ENCODE assay signal across 8 cellular contexts in genomic region chr11:118611433-118611795, GRCh38. TPM values are rescaled to one million over a fixed set of nuclear protein-coding genes. Genes with fewer than 3 reads are reported as not detected.
DNase-seq lines count a peak whose midpoint lies in the region; ATAC-seq and TF ChIP-seq lines count a peak whose summit lies in the region.
"Not testable (repeated sequence)": the region's sequence is repeated elsewhere in the genome, so short reads cannot be mapped to it uniquely, and the experiment has no call there.

No MANE protein-coding gene starts in this region.

- not testable (repeated sequence) for H3K27ac ChIP-seq in HUES6 (ENCODE audit: low read depth, low read length)
- peak overlapping the region; percentile 98 for H3K27ac ChIP-seq in coronary artery
- H3K27ac ChIP-seq in left ventricle myocardium inferior (replicated peaks), result peak overlapping the region; percentile 93
- peak overlapping the region in 5 of 8 donors; percentile 54 to 87 (median 85) for H3K27ac ChIP-seq in spleen
- peak overlapping the region; percentile 98 to 99 for H3K27ac ChIP-seq in uterus

- CTCF ChIA-PET in activated B cell treated with CpG ODN at 0.5 μM for 24 hours (lab: Charles Lee), result interaction anchor here (1.0 to 3.0 kb wide), 2 partner anchors 12 to 17 kb away, joined by 3 to 12 read pairs; no protein-coding TSS in a partner anchor

- intact Hi-C loops in activated B cell treated with CpG ODN at 0.5 μM for 24 hours (cut with micrococcal nuclease), result loop anchor here (1.0 kb wide), 2 partner anchors 16 to 466 kb away; no protein-coding TSS in a partner anchor
- intact Hi-C loops in left ventricle myocardium inferior (cut with micrococcal nuclease); spleen (cut with DNase I; ENCODE audit: low total_unique reads); uterus (cut with DNase I; ENCODE audit: low total_unique reads): not testable (repeated sequence)

- peaks cover 50% of the 10 kb centered on the region for H3K4me1 ChIP-seq in HUES6 (ENCODE audit: control insufficient read depth, insufficient read depth, low read length)
- peaks cover 92% of the 10 kb centered on the region for H3K4me1 ChIP-seq in left ventricle myocardium inferior
- peaks cover 7 to 77% (median 57%) of the 10 kb centered on the region in 6 donors for H3K4me1 ChIP-seq in spleen
- H3K4me1 ChIP-seq in uterus, result peaks cover 0 to 12% of the 10 kb centered on the region in 2 donors

- ATAC-seq in activated B cell treated with CpG ODN at 0.5 μM for 24 hours (ENCODE audit: low read depth); naive thymus-derived CD8-positive, alpha-beta T cell: not testable (repeated sequence)

- WGBS in spleen, 5 donors, result 69 to 78% (median 77%) methylated on average over 19 of the region's 19 CpGs

- not testable (repeated sequence) for TF ChIP-seq CTCF in activated B cell treated with CpG ODN at 0.5 μM for 24 hours (IDR thresholded peaks at IDR 0.05); coronary artery (IDR thresholded peaks at IDR 0.05); left ventricle myocardium inferior (IDR thresholded peaks at IDR 0.05; ENCODE audit: borderline replicate concordance); spleen (IDR thresholded peaks at IDR 0.05 in 8 of 11, conservative IDR thresholded peaks at IDR 0.05 in 3 of 11); uterus (IDR thresholded peaks at IDR 0.05)

- POLR2A ChIA-PET in activated B cell treated with CpG ODN at 0.5 μM for 24 hours (lab: Charles Lee), result not testable (repeated sequence)
- POLR2A ChIA-PET in naive thymus-derived CD8-positive, alpha-beta T cell (lab: Charles Lee), result interaction anchor here (0.7 kb wide), 1 partner anchor 176 kb away, joined by 3 read pairs; no protein-coding TSS in a partner anchor

- peaks cover 35% of the 10 kb centered on the region for H3K27me3 Mint-ChIP-seq in activated B cell treated with CpG ODN at 0.5 μM for 24 hours
- H3K27me3 Mint-ChIP-seq in activated naive CD8-positive, alpha-beta T cell treated with anti-CD3 and anti-CD28 coated beads for 36 hours, result peaks cover 12% of the 10 kb centered on the region
- H3K27me3 Mint-ChIP-seq in naive thymus-derived CD8-positive, alpha-beta T cell, result peaks cover 0 to 16% (median 3%) of the 10 kb centered on the region in 5 donors

- not testable (repeated sequence) for H3K9me3 ChIP-seq in HUES6 (ENCODE audit: control insufficient read depth, insufficient read depth, low read depth, low read length); left ventricle myocardium inferior (replicated peaks); spleen; uterus

- not testable (repeated sequence) for DNase-seq in activated B cell treated with CpG ODN at 0.5 μM for 24 hours; activated naive CD8-positive, alpha-beta T cell treated with anti-CD3 and anti-CD28 coated beads for 36 hours; coronary artery (ENCODE audit: low spot score); left ventricle myocardium inferior; naive thymus-derived CD8-positive, alpha-beta T cell; uterus
- DNase-seq in spleen, result peak; percentile 34

- peaks cover 26% of the 10 kb centered on the region for H3K4me1 Mint-ChIP-seq in activated B cell treated with CpG ODN at 0.5 μM for 24 hours
- H3K4me1 Mint-ChIP-seq in activated naive CD8-positive, alpha-beta T cell treated with anti-CD3 and anti-CD28 coated beads for 36 hours, result peaks cover 20% of the 10 kb centered on the region
- H3K4me1 Mint-ChIP-seq in naive thymus-derived CD8-positive, alpha-beta T cell, result peaks cover 21 to 35% (median 25%) of the 10 kb centered on the region in 4 donors

- H3K27ac Mint-ChIP-seq in activated B cell treated with CpG ODN at 0.5 μM for 24 hours, result not testable (repeated sequence)
- peak overlapping the region; percentile 2 for H3K27ac Mint-ChIP-seq in activated naive CD8-positive, alpha-beta T cell treated with anti-CD3 and anti-CD28 coated beads for 36 hours
- peak overlapping the region in 6 of 10 donors; percentile 3 to 91 (median 76) for H3K27ac Mint-ChIP-seq in naive thymus-derived CD8-positive, alpha-beta T cell

- H3K4me3 Mint-ChIP-seq in activated B cell treated with CpG ODN at 0.5 μM for 24 hours, result peak overlapping the region; percentile 79
- H3K4me3 Mint-ChIP-seq in activated naive CD8-positive, alpha-beta T cell treated with anti-CD3 and anti-CD28 coated beads for 36 hours, result peak overlapping the region; percentile 42
- peak overlapping the region; percentile 60 to 87 (median 80) for H3K4me3 Mint-ChIP-seq in naive thymus-derived CD8-positive, alpha-beta T cell

- H3K4me3 ChIP-seq in HUES6 (ENCODE audit: low read depth, low read length) (peak overlapping the region; percentile 68; the same call in 1 of the 2 replicates), coronary artery (peak overlapping the region; percentile 90), left ventricle myocardium inferior (peak overlapping the region; percentile 79), spleen (peak overlapping the region in 6 of 8 donors; percentile 41 to 83 (median 59))
- H3K4me3 ChIP-seq in uterus, result not testable (repeated sequence)

- not testable (repeated sequence) for TF ChIP-seq POLR2A in spleen (IDR thresholded peaks at IDR 0.05); uterus (IDR thresholded peaks at IDR 0.05)

- not testable (repeated sequence) for H3K9ac ChIP-seq in HUES6 (ENCODE audit: low read length)

- H3K36me3 ChIP-seq in HUES6 (ENCODE audit: control insufficient read depth, insufficient read depth, low read length); uterus: not testable (repeated sequence)
- H3K36me3 ChIP-seq in left ventricle myocardium inferior, result peaks cover 33% of the 10 kb centered on the region
- peaks cover 0 to 32% (median 7%) of the 10 kb centered on the region in 6 donors for H3K36me3 ChIP-seq in spleen

- H3K36me3 Mint-ChIP-seq in activated B cell treated with CpG ODN at 0.5 μM for 24 hours (ENCODE audit: low read depth); activated naive CD8-positive, alpha-beta T cell treated with anti-CD3 and anti-CD28 coated beads for 36 hours; naive thymus-derived CD8-positive, alpha-beta T cell: not testable (repeated sequence)

- H3K27me3 ChIP-seq in HUES6 (ENCODE audit: control insufficient read depth, insufficient read depth, low read length), result peaks cover 49% of the 10 kb centered on the region
- not testable (repeated sequence) for H3K27me3 ChIP-seq in left ventricle myocardium inferior (ENCODE audit: low read depth); uterus
- peaks cover 0 to 71% (median 21%) of the 10 kb centered on the region in 7 donors for H3K27me3 ChIP-seq in spleen (replicated peaks in 1 of 7)

- not testable (repeated sequence) for H3K9me3 Mint-ChIP-seq in activated B cell treated with CpG ODN at 0.5 μM for 24 hours; activated naive CD8-positive, alpha-beta T cell treated with anti-CD3 and anti-CD28 coated beads for 36 hours; naive thymus-derived CD8-positive, alpha-beta T cell

RNA-seq across cellular contexts. Expression of gene PHLDB1, which starts 4.0 kb away (rescaled TPM):
- 1.3 and 2.6 TPM in 2 replicates for total RNA-seq in activated B cell treated with CpG ODN at 0.5 μM for 24 hours
- 1 to 10 TPM; 2.9 to 3.0 TPM for total RNA-seq in activated naive CD8-positive, alpha-beta T cell treated with anti-CD3 and anti-CD28 coated beads for 36 hours
- total RNA-seq in left ventricle myocardium inferior, result 102 TPM
- total RNA-seq in naive thymus-derived CD8-positive, alpha-beta T cell, result 1 to 10 TPM; 3.0 to 4.1 TPM
- polyA plus RNA-seq in naive thymus-derived CD8-positive, alpha-beta T cell, result under 1 TPM in 2 of 3 donors, not detected in 1; 0.07 to 0.46 TPM
- 100 to 1,000 TPM in 3 of 7 donors, 10 to 100 TPM in 4; 34.7 to 162 (median 84.2) TPM for total RNA-seq in spleen
- polyA plus RNA-seq in spleen, result 10 to 100 TPM; 13.0 to 70.9 (median 53.3) TPM
- 100 to 1,000 TPM in 3 of 4 donors, 10 to 100 TPM in 1; 53.5 to 517 (median 287) TPM for total RNA-seq in uterus

RNA-seq across cellular contexts. Expression of gene ARCN1, which starts 39.2 kb away (rescaled TPM):
- total RNA-seq in activated B cell treated with CpG ODN at 0.5 μM for 24 hours (91.3 and 94.7 TPM in 2 replicates), left ventricle myocardium inferior (99.4 TPM), spleen (100 to 1,000 TPM in 2 of 7 donors, 10 to 100 TPM in 5; 75.1 to 106 (median 98.8) TPM), uterus (100 to 1,000 TPM in 2 of 4 donors, 10 to 100 TPM in 2; 55.3 to 154 (median 112) TPM)
- 100 to 1,000 TPM; 141 to 150 TPM for total RNA-seq in activated naive CD8-positive, alpha-beta T cell treated with anti-CD3 and anti-CD28 coated beads for 36 hours
- 100 to 1,000 TPM; 106 to 118 TPM for total RNA-seq in naive thymus-derived CD8-positive, alpha-beta T cell
- 100 to 1,000 TPM; 121 to 138 (median 130) TPM for polyA plus RNA-seq in naive thymus-derived CD8-positive, alpha-beta T cell
- 10 to 100 TPM; 33.8 to 49.9 (median 41.3) TPM for polyA plus RNA-seq in spleen

RNA-seq across cellular contexts. Expression of gene IFT46, which starts 45.7 kb away (rescaled TPM):
- total RNA-seq in activated B cell treated with CpG ODN at 0.5 μM for 24 hours (13.8 and 13.9 TPM in 2 replicates), left ventricle myocardium inferior (26.0 TPM), spleen (10 to 100 TPM in 6 of 7 donors, 1 to 10 TPM in 1; 10.0 to 21.9 (median 16.9) TPM), uterus (10 to 100 TPM; 37.4 to 73.5 (median 58.7) TPM)
- total RNA-seq in activated naive CD8-positive, alpha-beta T cell treated with anti-CD3 and anti-CD28 coated beads for 36 hours, result 10 to 100 TPM; 22.2 to 24.1 TPM
- total RNA-seq in naive thymus-derived CD8-positive, alpha-beta T cell, result 10 to 100 TPM; 14.9 to 15.6 TPM
- 1 to 10 TPM; 6.7 to 8.3 (median 6.7) TPM for polyA plus RNA-seq in naive thymus-derived CD8-positive, alpha-beta T cell
- polyA plus RNA-seq in spleen, result 10 to 100 TPM; 12.4 to 17.2 (median 13.9) TPM
